In the genomic region with DNA sequence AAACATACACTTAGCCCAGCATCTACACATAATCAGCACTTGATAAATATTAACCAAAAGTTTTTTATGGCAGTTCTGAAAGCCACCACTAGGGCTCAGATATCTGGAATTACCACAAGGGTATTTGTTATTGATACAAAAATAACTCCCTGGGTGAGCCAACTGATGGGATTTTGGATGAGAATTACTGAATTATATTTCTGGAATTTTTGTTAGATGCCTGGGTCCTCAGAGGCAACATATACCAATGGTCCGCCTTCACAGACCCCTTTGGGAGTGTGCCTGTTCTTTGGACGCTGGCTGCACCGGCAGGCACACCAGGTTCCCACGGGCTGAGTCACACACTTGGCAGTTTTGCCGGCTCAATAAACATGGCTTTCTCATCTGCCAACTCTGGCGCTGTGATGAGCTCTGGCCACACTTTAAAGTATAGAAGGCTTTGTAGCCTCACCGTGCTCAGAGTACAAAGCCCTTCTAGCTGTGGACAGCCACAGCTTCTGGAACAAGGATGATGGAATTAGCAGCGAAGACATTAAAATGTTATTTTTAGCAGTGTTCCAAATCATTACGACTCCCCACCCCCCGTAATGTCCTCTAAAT, we compare ENCODE assay signal across 8 cellular contexts.
DNase-seq lines count a peak whose midpoint lies in the region; ATAC-seq lines count a peak whose summit lies in the region.

No MANE protein-coding gene starts in this region.

- DNase-seq in EL (peak; percentile 91), NCI-H2029 treated with DMSO at 0.1 percent for 48 hours (lab: John Stamatoyannopoulos, UW) (peak; percentile 85), brain pericyte (ENCODE audit: low read depth, low spot score) (peak; percentile 83), kidney glomerular epithelial cell (lab: John Stamatoyannopoulos, UW) (peak; percentile 88), superior temporal gyrus (ENCODE audit: extremely low spot score) (peak; percentile 78), activated gamma-delta T cell treated with Interleukin-2 at 50 U/mL for 16 hours (no peak), GM19240 (ENCODE audit: insufficient read length, low spot score) (no peak)

- no peak for ATAC-seq in HG03095 (IDR thresholded peaks at IDR 0.05; ENCODE audit: unreplicated experiment)

Comparison
In these comparisons a context has a peak if more than half of its experiments do, and no peak if none do; other contexts are left out.
1. DNase-seq: peak in EL (single experiment), NCI-H2029 treated with DMSO at 0.1 percent for 48 hours (single experiment), brain pericyte (single experiment), kidney glomerular epithelial cell (single experiment) and superior temporal gyrus (single experiment); none in activated gamma-delta T cell treated with Interleukin-2 at 50 U/mL for 16 hours (single experiment) and GM19240 (single experiment).